In genomic region chr10:79067241-79068202, GRCh38 we compare ENCODE assay signal across 8 cellular contexts. TPM values are rescaled to one million over a fixed set of nuclear protein-coding genes. Genes with fewer than 3 reads are reported as not detected.
DNase-seq lines count a peak whose midpoint lies in the region; ATAC-seq and TF ChIP-seq lines count a peak whose summit lies in the region.

No MANE protein-coding gene starts in this region.

- H3K9me3 Mint-ChIP-seq in CD4-positive, CD25-positive, alpha-beta regulatory T cell = peaks cover 0 to 2% (median 0%) of the 10 kb centered on the region in 7 donors
- no peaks in the 10 kb centered on the region for H3K9me3 Mint-ChIP-seq in activated T-cell treated with anti-CD3 and anti-CD28 coated beads, Interleukin-2, amount 50 U/mL, for 4 hours

- DNase-seq in CD4-positive, CD25-positive, alpha-beta regulatory T cell = peak; percentile 79 to 87 (median 85)
- DNase-seq in HT-29 (ENCODE audit: low spot score) (peak; percentile 81), mucosa of descending colon (peak; percentile 92 to 97 (median 94))
- DNase-seq in activated T-cell treated with anti-CD3 and anti-CD28 coated beads, Interleukin-2, amount 50 U/mL, for 4 hours = peak; percentile 78
- peak; percentile 63 to 70 for DNase-seq in stimulated activated CD8-positive, alpha-beta memory T cell treated with anti-CD3 and anti-CD28 coated beads, Interleukin-15, amount 100 ng/mL, for 48 hours (ENCODE audit: low read depth in 2 of 2)

- peaks cover 11% of the 10 kb centered on the region for H3K27me3 Mint-ChIP-seq in CD4-positive, CD25-positive, alpha-beta regulatory T cell
- H3K27me3 Mint-ChIP-seq in activated T-cell treated with anti-CD3 and anti-CD28 coated beads, Interleukin-2, amount 50 U/mL, for 4 hours (ENCODE audit: low read depth) = no peaks in the 10 kb centered on the region

- H3K36me3 ChIP-seq in CD4-positive, CD25-positive, alpha-beta regulatory T cell (ENCODE audit: control insufficient read depth, insufficient read depth, low read length) = no peaks in the 10 kb centered on the region
- H3K36me3 ChIP-seq in OCI-LY3 (replicated peaks; ENCODE audit: low read depth, low read length) = no peaks in the 10 kb centered on the region
- H3K36me3 ChIP-seq in esophagus (ENCODE audit: control insufficient read depth in 2 of 2, insufficient read depth in 2 of 2, low read length in 1 of 2) = no peaks in the 10 kb centered on the region
- no peaks in the 10 kb centered on the region for H3K36me3 ChIP-seq in mucosa of descending colon (ENCODE audit: low read depth)

- peaks cover 55% of the 10 kb centered on the region for H3K4me1 ChIP-seq in CD4-positive, CD25-positive, alpha-beta regulatory T cell (ENCODE audit: control insufficient read depth, insufficient read depth, low read length, poor library complexity, severe bottlenecking)
- H3K4me1 ChIP-seq in OCI-LY3 (ENCODE audit: low read length) (peaks cover 8% of the 10 kb centered on the region), esophagus (ENCODE audit: control insufficient read depth in 2 of 2, insufficient read depth in 2 of 2, low read length in 1 of 2) (peaks cover 5 to 6% of the 10 kb centered on the region in 2 donors), mucosa of descending colon (ENCODE audit: low read depth) (peaks cover 40% of the 10 kb centered on the region)

- no peaks in the 10 kb centered on the region for H3K36me3 Mint-ChIP-seq in CD4-positive, CD25-positive, alpha-beta regulatory T cell
- no peaks in the 10 kb centered on the region for H3K36me3 Mint-ChIP-seq in activated T-cell treated with anti-CD3 and anti-CD28 coated beads, Interleukin-2, amount 50 U/mL, for 4 hours (ENCODE audit: insufficient read depth)

- peak overlapping the region; percentile 92 to 98 (median 95) for H3K4me3 Mint-ChIP-seq in CD4-positive, CD25-positive, alpha-beta regulatory T cell
- H3K4me3 Mint-ChIP-seq in activated T-cell treated with anti-CD3 and anti-CD28 coated beads, Interleukin-2, amount 50 U/mL, for 4 hours = peak overlapping the region; percentile 94

- peak overlapping the region; percentile 38; the same call in 1 of the 2 replicates for H3K9ac ChIP-seq in OCI-LY3 (ENCODE audit: low read length)

- peak; percentile 25 to 32 for ATAC-seq in CD4-positive, CD25-positive, alpha-beta regulatory T cell (ENCODE audit: low read depth in 2 of 2)
- peak; percentile 12 to 15 for ATAC-seq in activated T-cell treated with anti-CD3 and anti-CD28 coated beads, Interleukin-2, amount 50 U/mL, for 4 hours
- ATAC-seq in mucosa of descending colon = peak; percentile 45
- no peak for ATAC-seq in HG03457 (IDR thresholded peaks at IDR 0.05; ENCODE audit: unreplicated experiment)

- peak overlapping the region; percentile 72 for H3K4me2 ChIP-seq in OCI-LY3 (ENCODE audit: low read length)

- peaks cover 0 to 69% (median 37%) of the 10 kb centered on the region in 4 donors for H3K4me1 Mint-ChIP-seq in CD4-positive, CD25-positive, alpha-beta regulatory T cell
- peaks cover 65% of the 10 kb centered on the region for H3K4me1 Mint-ChIP-seq in activated T-cell treated with anti-CD3 and anti-CD28 coated beads, Interleukin-2, amount 50 U/mL, for 4 hours (ENCODE audit: low read depth)

- peak overlapping the region; percentile 81 for H3K27ac ChIP-seq in CD4-positive, CD25-positive, alpha-beta regulatory T cell (ENCODE audit: insufficient read depth, low read length, poor library complexity, severe bottlenecking)
- no peak overlapping the region for H3K27ac ChIP-seq in OCI-LY3 (ENCODE audit: low read length)
- H3K27ac ChIP-seq in esophagus (ENCODE audit: low read depth in 2 of 2, low read length in 1 of 2) = peak overlapping the region; percentile 93 to 99

- H3K9me3 ChIP-seq in CD4-positive, CD25-positive, alpha-beta regulatory T cell (ENCODE audit: control insufficient read depth in 2 of 2, low read length in 2 of 2) = no peaks in the 10 kb centered on the region
- H3K9me3 ChIP-seq in OCI-LY3 (ENCODE audit: insufficient read depth, low read length) = no peaks in the 10 kb centered on the region
- no peaks in the 10 kb centered on the region for H3K9me3 ChIP-seq in esophagus (ENCODE audit: control insufficient read depth in 2 of 2, insufficient read depth in 1 of 2, low read depth in 1 of 2, low read length in 1 of 2)
- no peaks in the 10 kb centered on the region for H3K9me3 ChIP-seq in mucosa of descending colon

- peak overlapping the region; percentile 65 to 96 (median 95) for H3K27ac Mint-ChIP-seq in CD4-positive, CD25-positive, alpha-beta regulatory T cell

- H2AFZ ChIP-seq in OCI-LY3 (ENCODE audit: low read depth, low read length) = peak overlapping the region; percentile 51; the same call in 1 of the 2 replicates

- H3K27me3 ChIP-seq in CD4-positive, CD25-positive, alpha-beta regulatory T cell (ENCODE audit: control insufficient read depth, insufficient read depth, low read length) = no peaks in the 10 kb centered on the region
- no peaks in the 10 kb centered on the region for H3K27me3 ChIP-seq in OCI-LY3 (ENCODE audit: low read depth, low read length)
- no peaks in the 10 kb centered on the region for H3K27me3 ChIP-seq in esophagus (ENCODE audit: control insufficient read depth in 1 of 2, insufficient read depth in 2 of 2, low read length in 2 of 2)

- intact Hi-C loops in mucosa of descending colon (cut with DNase I, micrococcal nuclease) = loop anchor here (10.0 kb wide), 1 partner anchor 93 kb away; no protein-coding TSS in a partner anchor

- H3K4me3 ChIP-seq in CD4-positive, CD25-positive, alpha-beta regulatory T cell (ENCODE audit: low read depth, low read length) = peak overlapping the region; percentile 73
- peak overlapping the region; percentile 82 for H3K4me3 ChIP-seq in OCI-LY3 (ENCODE audit: low read length)
- peak overlapping the region; percentile 75 for H3K4me3 ChIP-seq in esophagus (ENCODE audit: low read depth in 1 of 2, low read length in 2 of 2)
- peak overlapping the region; percentile 17 for H3K4me3 ChIP-seq in mucosa of descending colon

- WGBS in esophagus, 2 donors = 1 to 2% methylated on average over 64 to 81 of the region's 81 CpGs

- TF ChIP-seq CTCF in OCI-LY3 (IDR thresholded peaks at IDR 0.05; ENCODE audit: low read depth, low read length) (no peak), mucosa of descending colon (IDR thresholded peaks at IDR 0.05) (no peak)

- H4K20me1 ChIP-seq in OCI-LY3 (ENCODE audit: insufficient read depth, low read length) = no peaks in the 10 kb centered on the region

- no peaks in the 10 kb centered on the region for H3K79me2 ChIP-seq in OCI-LY3 (ENCODE audit: low read length)

RNA-seq across cellular contexts. Expression of gene ZMIZ1, which starts 1.2 kb away (rescaled TPM):
- 34.8 TPM for total RNA-seq in CD4-positive, CD25-positive, alpha-beta regulatory T cell
- polyA plus RNA-seq in CD4-positive, CD25-positive, alpha-beta regulatory T cell = 1 to 10 TPM; 1.5 to 2.3 (median 1.9) TPM
- total RNA-seq in HT-29 (2014; rRNA removed; shearing (Covaris generic)) = 21.0 and 27.5 TPM in 2 replicates
- total RNA-seq in activated T-cell treated with anti-CD3 and anti-CD28 coated beads, Interleukin-2, amount 50 U/mL, for 4 hours = 10 to 100 TPM; 17.7 to 21.0 (median 18.0) TPM
- 10 to 100 TPM; 29.2 to 29.7 TPM for polyA plus RNA-seq in esophagus
- 100 to 1,000 TPM in 1 of 3 donors, 10 to 100 TPM in 2; 61.4 to 103 (median 89.1) TPM for total RNA-seq in mucosa of descending colon

Comparison
In these comparisons a context has a peak if more than half of its experiments do, and no peak if none do; other contexts are left out.
1. H3K4me3 ChIP-seq: peak in every context shown above with its lines; median percentile 82 in OCI-LY3; 75 in esophagus; 73 in CD4-positive, CD25-positive, alpha-beta regulatory T cell; 17 in mucosa of descending colon.